Comparison of ENCODE assay signal across 1 cellular context in the genomic region with DNA sequence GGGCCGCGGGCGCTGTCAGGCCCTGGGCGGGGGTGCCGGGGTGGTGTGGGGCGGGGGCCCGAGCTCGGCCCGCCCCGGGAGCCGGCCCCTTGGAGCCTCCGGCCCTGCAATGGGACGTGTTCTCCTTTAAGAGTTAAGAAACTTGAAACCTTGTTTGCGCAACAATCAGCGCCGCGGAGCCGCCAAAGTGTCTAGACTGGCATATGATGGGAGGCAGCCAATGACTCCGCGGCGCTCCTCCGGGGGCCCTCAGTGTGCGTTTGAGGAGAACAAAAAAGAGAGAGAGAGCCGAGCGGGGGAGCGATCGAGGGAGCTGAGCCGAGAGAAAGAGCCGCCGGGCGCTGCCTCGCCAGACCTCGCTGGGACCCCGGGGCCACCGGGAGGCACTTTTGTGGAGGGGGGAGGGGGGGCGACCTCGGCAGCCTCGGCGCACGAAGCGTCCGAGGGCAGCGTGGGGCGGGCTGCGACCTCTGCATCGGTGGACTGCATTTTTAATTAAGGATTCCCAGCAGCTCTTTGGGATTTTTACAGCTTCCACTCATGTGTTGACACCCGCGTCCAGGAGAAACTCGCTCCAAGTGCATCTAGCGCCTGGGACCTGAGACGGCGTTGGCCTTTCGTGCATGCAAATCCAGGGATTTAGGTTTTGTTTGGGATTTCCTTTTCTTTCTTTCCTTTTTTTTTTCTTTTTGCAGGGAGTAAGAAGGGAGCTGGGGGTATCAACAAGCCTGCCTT.
TF ChIP-seq lines count a peak whose summit lies in the region.

A gene (plus strand): TSS at position 202 of the 735 bp plus-strand sequence. CDS start 1,023 bp downstream, outside the sequence.

TF ChIP-seq in HEK293, 187 proteins besides CTCF, POLR2A, EP300 and RAD21 (continued from another document and continues in another):
- TF ChIP-seq, protein P1, sequence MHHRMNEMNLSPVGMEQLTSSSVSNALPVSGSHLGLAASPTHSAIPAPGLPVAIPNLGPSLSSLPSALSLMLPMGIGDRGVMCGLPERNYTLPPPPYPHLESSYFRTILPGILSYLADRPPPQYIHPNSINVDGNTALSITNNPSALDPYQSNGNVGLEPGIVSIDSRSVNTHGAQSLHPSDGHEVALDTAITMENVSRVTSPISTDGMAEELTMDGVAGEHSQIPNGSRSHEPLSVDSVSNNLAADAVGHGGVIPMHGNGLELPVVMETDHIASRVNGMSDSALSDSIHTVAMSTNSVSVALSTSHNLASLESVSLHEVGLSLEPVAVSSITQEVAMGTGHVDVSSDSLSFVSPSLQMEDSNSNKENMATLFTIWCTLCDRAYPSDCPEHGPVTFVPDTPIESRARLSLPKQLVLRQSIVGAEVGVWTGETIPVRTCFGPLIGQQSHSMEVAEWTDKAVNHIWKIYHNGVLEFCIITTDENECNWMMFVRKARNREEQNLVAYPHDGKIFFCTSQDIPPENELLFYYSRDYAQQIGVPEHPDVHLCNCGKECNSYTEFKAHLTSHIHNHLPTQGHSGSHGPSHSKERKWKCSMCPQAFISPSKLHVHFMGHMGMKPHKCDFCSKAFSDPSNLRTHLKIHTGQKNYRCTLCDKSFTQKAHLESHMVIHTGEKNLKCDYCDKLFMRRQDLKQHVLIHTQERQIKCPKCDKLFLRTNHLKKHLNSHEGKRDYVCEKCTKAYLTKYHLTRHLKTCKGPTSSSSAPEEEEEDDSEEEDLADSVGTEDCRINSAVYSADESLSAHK (tag by site-specific recombination; IDR thresholded peaks at IDR 0.05) = peak; percentile 33; the same call in 1 of the 2 replicates
- TF ChIP-seq ZNF501 (tag by site-specific recombination; IDR thresholded peaks at IDR 0.05) (peak; percentile 17; the same call in 1 of the 2 replicates), KLF10 (tag by site-specific recombination; IDR thresholded peaks at IDR 0.05) (peak; percentile 94), SP2 (tag by site-specific recombination; IDR thresholded peaks at IDR 0.05) (peak; percentile 68), ZNF24 (tag by site-specific recombination; IDR thresholded peaks at IDR 0.05) (peak; percentile 76; the same call in 1 of the 2 replicates), ZNF660 (tag by site-specific recombination; IDR thresholded peaks at IDR 0.05) (peak; percentile 86), KLF7 (tag by site-specific recombination; IDR thresholded peaks at IDR 0.05; ENCODE audit: borderline replicate concordance) (no peak), ZNF561 (tag by site-specific recombination; IDR thresholded peaks at IDR 0.05; ENCODE audit: borderline replicate concordance) (peak; percentile 84), ZNF654 (tag by site-specific recombination; IDR thresholded peaks at IDR 0.05; ENCODE audit: low read depth) (no peak), ZXDB (tag by site-specific recombination; IDR thresholded peaks at IDR 0.05) (peak; percentile 88), ZNF548 (tag by site-specific recombination; IDR thresholded peaks at IDR 0.05) (no peak), ZBTB7A (tag by site-specific recombination; IDR thresholded peaks at IDR 0.05; ENCODE audit: low read depth) (no peak; the same call in 1 of the 2 replicates), ZBTB8A (tag by site-specific recombination; IDR thresholded peaks at IDR 0.05) (peak; percentile 19), ZNF394 (tag by site-specific recombination; IDR thresholded peaks at IDR 0.05; ENCODE audit: borderline replicate concordance) (0 out of 2 replicates have a peak, but pooled peaks have one; percentile 48), MZF1 (tag by site-specific recombination; IDR thresholded peaks at IDR 0.05; ENCODE audit: borderline replicate concordance) (0 out of 2 replicates have a peak, but pooled peaks have one; percentile 22), HOXD13 (CRISPR knock-in tag; IDR thresholded peaks at IDR 0.05; ENCODE audit: borderline replicate concordance) (0 out of 2 replicates have a peak, but pooled peaks have one; percentile 18), YY1 (tag by site-specific recombination; IDR thresholded peaks at IDR 0.05) (peak; percentile 52; the same call in 1 of the 2 replicates), ZEB2 (tag by site-specific recombination; IDR thresholded peaks at IDR 0.05) (peak; percentile 92), ZNF184 (tag by site-specific recombination; IDR thresholded peaks at IDR 0.05) (peak; percentile 66), ZNF157 (tag by site-specific recombination; IDR thresholded peaks at IDR 0.05) (no peak), ZNF76 (tag by site-specific recombination; IDR thresholded peaks at IDR 0.05; ENCODE audit: borderline replicate concordance, low read depth) (no peak; the same call in 1 of the 2 replicates), ZNF791 (tag by site-specific recombination; IDR thresholded peaks at IDR 0.05) (no peak), ZNF423 (tag by site-specific recombination; IDR thresholded peaks at IDR 0.05) (peak; percentile 60; the same call in 1 of the 2 replicates), ZNF223 (tag by site-specific recombination; IDR thresholded peaks at IDR 0.05) (no peak)
- TF ChIP-seq, protein P2, sequence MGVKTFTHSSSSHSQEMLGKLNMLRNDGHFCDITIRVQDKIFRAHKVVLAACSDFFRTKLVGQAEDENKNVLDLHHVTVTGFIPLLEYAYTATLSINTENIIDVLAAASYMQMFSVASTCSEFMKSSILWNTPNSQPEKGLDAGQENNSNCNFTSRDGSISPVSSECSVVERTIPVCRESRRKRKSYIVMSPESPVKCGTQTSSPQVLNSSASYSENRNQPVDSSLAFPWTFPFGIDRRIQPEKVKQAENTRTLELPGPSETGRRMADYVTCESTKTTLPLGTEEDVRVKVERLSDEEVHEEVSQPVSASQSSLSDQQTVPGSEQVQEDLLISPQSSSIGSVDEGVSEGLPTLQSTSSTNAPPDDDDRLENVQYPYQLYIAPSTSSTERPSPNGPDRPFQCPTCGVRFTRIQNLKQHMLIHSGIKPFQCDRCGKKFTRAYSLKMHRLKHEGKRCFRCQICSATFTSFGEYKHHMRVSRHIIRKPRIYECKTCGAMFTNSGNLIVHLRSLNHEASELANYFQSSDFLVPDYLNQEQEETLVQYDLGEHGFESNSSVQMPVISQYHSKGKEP (tag by site-specific recombination; IDR thresholded peaks at IDR 0.05) = peak; percentile 76
- TF ChIP-seq, protein P3, sequence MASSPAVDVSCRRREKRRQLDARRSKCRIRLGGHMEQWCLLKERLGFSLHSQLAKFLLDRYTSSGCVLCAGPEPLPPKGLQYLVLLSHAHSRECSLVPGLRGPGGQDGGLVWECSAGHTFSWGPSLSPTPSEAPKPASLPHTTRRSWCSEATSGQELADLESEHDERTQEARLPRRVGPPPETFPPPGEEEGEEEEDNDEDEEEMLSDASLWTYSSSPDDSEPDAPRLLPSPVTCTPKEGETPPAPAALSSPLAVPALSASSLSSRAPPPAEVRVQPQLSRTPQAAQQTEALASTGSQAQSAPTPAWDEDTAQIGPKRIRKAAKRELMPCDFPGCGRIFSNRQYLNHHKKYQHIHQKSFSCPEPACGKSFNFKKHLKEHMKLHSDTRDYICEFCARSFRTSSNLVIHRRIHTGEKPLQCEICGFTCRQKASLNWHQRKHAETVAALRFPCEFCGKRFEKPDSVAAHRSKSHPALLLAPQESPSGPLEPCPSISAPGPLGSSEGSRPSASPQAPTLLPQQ (tag by site-specific recombination; IDR thresholded peaks at IDR 0.05) = peak; percentile 85
- TF ChIP-seq, protein P4, sequence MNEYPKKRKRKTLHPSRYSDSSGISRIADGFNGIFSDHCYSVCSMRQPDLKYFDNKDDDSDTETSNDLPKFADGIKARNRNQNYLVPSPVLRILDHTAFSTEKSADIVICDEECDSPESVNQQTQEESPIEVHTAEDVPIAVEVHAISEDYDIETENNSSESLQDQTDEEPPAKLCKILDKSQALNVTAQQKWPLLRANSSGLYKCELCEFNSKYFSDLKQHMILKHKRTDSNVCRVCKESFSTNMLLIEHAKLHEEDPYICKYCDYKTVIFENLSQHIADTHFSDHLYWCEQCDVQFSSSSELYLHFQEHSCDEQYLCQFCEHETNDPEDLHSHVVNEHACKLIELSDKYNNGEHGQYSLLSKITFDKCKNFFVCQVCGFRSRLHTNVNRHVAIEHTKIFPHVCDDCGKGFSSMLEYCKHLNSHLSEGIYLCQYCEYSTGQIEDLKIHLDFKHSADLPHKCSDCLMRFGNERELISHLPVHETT (tag by site-specific recombination; IDR thresholded peaks at IDR 0.05) = peak; percentile 14; the same call in 1 of the 2 replicates
- TF ChIP-seq, protein P5, sequence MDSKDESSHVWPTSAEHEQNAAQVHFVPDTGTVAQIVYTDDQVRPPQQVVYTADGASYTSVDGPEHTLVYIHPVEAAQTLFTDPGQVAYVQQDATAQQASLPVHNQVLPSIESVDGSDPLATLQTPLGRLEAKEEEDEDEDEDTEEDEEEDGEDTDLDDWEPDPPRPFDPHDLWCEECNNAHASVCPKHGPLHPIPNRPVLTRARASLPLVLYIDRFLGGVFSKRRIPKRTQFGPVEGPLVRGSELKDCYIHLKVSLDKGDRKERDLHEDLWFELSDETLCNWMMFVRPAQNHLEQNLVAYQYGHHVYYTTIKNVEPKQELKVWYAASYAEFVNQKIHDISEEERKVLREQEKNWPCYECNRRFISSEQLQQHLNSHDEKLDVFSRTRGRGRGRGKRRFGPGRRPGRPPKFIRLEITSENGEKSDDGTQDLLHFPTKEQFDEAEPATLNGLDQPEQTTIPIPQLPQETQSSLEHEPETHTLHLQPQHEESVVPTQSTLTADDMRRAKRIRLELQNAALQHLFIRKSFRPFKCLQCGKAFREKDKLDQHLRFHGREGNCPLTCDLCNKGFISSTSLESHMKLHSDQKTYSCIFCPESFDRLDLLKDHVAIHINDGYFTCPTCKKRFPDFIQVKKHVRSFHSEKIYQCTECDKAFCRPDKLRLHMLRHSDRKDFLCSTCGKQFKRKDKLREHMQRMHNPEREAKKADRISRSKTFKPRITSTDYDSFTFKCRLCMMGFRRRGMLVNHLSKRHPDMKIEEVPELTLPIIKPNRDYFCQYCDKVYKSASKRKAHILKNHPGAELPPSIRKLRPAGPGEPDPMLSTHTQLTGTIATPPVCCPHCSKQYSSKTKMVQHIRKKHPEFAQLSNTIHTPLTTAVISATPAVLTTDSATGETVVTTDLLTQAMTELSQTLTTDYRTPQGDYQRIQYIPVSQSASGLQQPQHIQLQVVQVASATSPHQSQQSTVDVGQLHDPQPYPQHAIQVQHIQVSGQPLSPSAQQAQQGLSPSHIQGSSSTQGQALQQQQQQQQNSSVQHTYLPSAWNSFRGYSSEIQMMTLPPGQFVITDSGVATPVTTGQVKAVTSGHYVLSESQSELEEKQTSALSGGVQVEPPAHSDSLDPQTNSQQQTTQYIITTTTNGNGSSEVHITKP (tag by site-specific recombination; IDR thresholded peaks at IDR 0.05) = peak; percentile 64; the same call in 1 of the 2 replicates
- TF ChIP-seq, protein P6, sequence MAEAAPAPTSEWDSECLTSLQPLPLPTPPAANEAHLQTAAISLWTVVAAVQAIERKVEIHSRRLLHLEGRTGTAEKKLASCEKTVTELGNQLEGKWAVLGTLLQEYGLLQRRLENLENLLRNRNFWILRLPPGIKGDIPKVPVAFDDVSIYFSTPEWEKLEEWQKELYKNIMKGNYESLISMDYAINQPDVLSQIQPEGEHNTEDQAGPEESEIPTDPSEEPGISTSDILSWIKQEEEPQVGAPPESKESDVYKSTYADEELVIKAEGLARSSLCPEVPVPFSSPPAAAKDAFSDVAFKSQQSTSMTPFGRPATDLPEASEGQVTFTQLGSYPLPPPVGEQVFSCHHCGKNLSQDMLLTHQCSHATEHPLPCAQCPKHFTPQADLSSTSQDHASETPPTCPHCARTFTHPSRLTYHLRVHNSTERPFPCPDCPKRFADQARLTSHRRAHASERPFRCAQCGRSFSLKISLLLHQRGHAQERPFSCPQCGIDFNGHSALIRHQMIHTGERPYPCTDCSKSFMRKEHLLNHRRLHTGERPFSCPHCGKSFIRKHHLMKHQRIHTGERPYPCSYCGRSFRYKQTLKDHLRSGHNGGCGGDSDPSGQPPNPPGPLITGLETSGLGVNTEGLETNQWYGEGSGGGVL (tag by site-specific recombination; IDR thresholded peaks at IDR 0.05) = peak; percentile 68
- TF ChIP-seq, protein P7, sequence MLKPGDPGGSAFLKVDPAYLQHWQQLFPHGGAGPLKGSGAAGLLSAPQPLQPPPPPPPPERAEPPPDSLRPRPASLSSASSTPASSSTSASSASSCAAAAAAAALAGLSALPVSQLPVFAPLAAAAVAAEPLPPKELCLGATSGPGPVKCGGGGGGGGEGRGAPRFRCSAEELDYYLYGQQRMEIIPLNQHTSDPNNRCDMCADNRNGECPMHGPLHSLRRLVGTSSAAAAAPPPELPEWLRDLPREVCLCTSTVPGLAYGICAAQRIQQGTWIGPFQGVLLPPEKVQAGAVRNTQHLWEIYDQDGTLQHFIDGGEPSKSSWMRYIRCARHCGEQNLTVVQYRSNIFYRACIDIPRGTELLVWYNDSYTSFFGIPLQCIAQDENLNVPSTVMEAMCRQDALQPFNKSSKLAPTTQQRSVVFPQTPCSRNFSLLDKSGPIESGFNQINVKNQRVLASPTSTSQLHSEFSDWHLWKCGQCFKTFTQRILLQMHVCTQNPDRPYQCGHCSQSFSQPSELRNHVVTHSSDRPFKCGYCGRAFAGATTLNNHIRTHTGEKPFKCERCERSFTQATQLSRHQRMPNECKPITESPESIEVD (tag by site-specific recombination; IDR thresholded peaks at IDR 0.05) = peak; percentile 53; the same call in 1 of the 2 replicates
- TF ChIP-seq, protein P8, sequence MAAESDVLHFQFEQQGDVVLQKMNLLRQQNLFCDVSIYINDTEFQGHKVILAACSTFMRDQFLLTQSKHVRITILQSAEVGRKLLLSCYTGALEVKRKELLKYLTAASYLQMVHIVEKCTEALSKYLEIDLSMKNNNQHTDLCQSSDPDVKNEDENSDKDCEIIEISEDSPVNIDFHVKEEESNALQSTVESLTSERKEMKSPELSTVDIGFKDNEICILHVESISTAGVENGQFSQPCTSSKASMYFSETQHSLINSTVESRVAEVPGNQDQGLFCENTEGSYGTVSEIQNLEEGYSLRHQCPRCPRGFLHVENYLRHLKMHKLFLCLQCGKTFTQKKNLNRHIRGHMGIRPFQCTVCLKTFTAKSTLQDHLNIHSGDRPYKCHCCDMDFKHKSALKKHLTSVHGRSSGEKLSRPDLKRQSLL (tag by site-specific recombination; IDR thresholded peaks at IDR 0.05) = peak; percentile 86
- TF ChIP-seq, protein P9, sequence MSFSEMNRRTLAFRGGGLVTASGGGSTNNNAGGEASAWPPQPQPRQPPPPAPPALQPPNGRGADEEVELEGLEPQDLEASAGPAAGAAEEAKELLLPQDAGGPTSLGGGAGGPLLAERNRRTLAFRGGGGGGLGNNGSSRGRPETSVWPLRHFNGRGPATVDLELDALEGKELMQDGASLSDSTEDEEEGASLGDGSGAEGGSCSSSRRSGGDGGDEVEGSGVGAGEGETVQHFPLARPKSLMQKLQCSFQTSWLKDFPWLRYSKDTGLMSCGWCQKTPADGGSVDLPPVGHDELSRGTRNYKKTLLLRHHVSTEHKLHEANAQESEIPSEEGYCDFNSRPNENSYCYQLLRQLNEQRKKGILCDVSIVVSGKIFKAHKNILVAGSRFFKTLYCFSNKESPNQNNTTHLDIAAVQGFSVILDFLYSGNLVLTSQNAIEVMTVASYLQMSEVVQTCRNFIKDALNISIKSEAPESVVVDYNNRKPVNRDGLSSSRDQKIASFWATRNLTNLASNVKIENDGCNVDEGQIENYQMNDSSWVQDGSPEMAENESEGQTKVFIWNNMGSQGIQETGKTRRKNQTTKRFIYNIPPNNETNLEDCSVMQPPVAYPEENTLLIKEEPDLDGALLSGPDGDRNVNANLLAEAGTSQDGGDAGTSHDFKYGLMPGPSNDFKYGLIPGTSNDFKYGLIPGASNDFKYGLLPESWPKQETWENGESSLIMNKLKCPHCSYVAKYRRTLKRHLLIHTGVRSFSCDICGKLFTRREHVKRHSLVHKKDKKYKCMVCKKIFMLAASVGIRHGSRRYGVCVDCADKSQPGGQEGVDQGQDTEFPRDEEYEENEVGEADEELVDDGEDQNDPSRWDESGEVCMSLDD (tag by site-specific recombination; IDR thresholded peaks at IDR 0.05) = peak; percentile 14
